ENCODE assay signal across 20 cellular contexts in the genomic region with DNA sequence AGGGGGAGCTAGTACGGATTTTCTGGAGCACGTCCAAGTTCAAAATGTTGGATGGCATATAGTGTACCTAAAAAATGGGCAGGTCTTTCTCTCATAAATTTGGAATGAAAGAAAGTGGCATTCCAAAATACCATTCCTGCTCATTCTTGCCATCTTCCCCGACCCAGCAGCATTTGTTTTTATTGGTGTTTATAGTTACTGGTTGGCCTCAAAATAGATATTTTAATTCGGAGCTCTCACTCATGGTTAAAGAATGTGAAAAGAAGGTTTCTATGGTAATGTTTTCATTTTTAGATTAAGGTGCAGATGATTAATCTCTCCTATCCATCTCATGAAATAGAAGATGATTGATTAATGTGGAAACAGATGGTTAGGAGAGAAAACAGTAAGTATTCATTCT.
A peak's percentile ranks its signal among the peaks of the same experiment; 100 is the strongest.
DNase-seq lines count a peak whose midpoint lies in the region; ATAC-seq and TF ChIP-seq lines count a peak whose summit lies in the region.
"Had no signal": no experiment of that assay in that cellular context is flagged by ENCODE, and none has a peak within 500 bp of the region (broad histone marks: within the 10 kb centered on the region; RNA-seq: fewer than 3 reads in every experiment).

No MANE protein-coding gene starts in this region.

- no peaks in the 10 kb centered on the region for H3K79me2 ChIP-seq in mammary epithelial cell (ENCODE audit: insufficient read depth, low read length)

- peak; percentile 27 for DNase-seq in mammary epithelial cell
- no peak for DNase-seq in breast epithelium (ENCODE audit: low spot score in 2 of 2)
- peak; percentile 75 for DNase-seq in LHCN-M2 (ENCODE audit: low read depth)
- no peak for DNase-seq in left colon
- no peak for DNase-seq in iPS-NIHi7 (ENCODE audit: extremely low spot score)
- DNase-seq in SJCRH30, result no peak
- DNase-seq: ACHN, GOT3, MM.1S, NCI-H1048, NCI-H1436, NCI-H187 treated with DMSO at 0.1 percent for 48 hours, NCI-H2227 treated with DMSO at 0.1 percent for 48 hours, NCI-H510A treated with DMSO at 0.1 percent for 48 hours, NCI-H748 treated with DMSO at 0.1 percent for 48 hours, SW 1271, T-helper 2 cell had no signal

- no peak overlapping the region for H3K4me2 ChIP-seq in mammary epithelial cell (ENCODE audit: insufficient read depth, low read depth, low read length)

- H3K9me3 ChIP-seq in mammary epithelial cell (replicated peaks; ENCODE audit: insufficient read depth, low read length) (no peaks in the 10 kb centered on the region), breast epithelium (no peaks in the 10 kb centered on the region), SJCRH30 (replicated peaks) (no peaks in the 10 kb centered on the region)

- TF ChIP-seq CTCF in mammary epithelial cell (conservative IDR thresholded peaks at IDR 0.05 in 1 of 2, IDR thresholded peaks at IDR 0.05 in 1 of 2; ENCODE audit: extremely low read depth in 1 of 2, insufficient read depth in 1 of 2, low read depth in 1 of 2, low read length in 2 of 2), result no peak
- TF ChIP-seq CTCF in breast epithelium (IDR thresholded peaks at IDR 0.05), result no peak

- no peak overlapping the region for H2AFZ ChIP-seq in mammary epithelial cell (ENCODE audit: low read depth, low read length)

- no peaks in the 10 kb centered on the region for H3K36me3 ChIP-seq in mammary epithelial cell (ENCODE audit: insufficient read depth, low read length)
- no peaks in the 10 kb centered on the region for H3K36me3 ChIP-seq in breast epithelium
- no peaks in the 10 kb centered on the region for H3K36me3 ChIP-seq in SJCRH30

- no TSS peak for BruUV-seq in mammary epithelial cell (replicated peaks; lab: Mats Ljungman, UMichigan)

- intact Hi-C loops in mammary epithelial cell (cut with micrococcal nuclease), result no loop called here
- intact Hi-C loops in breast epithelium (cut with DNase I; ENCODE audit: low total_unique reads), result loop anchor here (10.0 kb wide), 1 partner anchor 1474 kb away; no protein-coding TSS in a partner anchor
- intact Hi-C loops in left colon (cut with DNase I, micrococcal nuclease), result no loop called here

- WGBS in mammary epithelial cell (ENCODE audit: low coverage, missing lambda C conversion rate), result 28% methylated on average over 4 of the region's 4 CpGs

- no peak overlapping the region for H3K9ac ChIP-seq in mammary epithelial cell (ENCODE audit: insufficient read depth, low read length)

- no peak overlapping the region for H3K27ac ChIP-seq in mammary epithelial cell (ENCODE audit: insufficient read depth, low read depth, low read length)
- no peak overlapping the region for H3K27ac ChIP-seq in breast epithelium
- no peak overlapping the region for H3K27ac ChIP-seq in SJCRH30
- H3K27ac ChIP-seq: 22Rv1 had no signal

- CTCF ChIA-PET in mammary epithelial cell (lab: Charles Lee; ENCODE audit: low non-redundant PET), result no interaction called here

- in situ Hi-C loops in mammary epithelial cell (cut with MboI; ENCODE audit: low sequenced_read_pairs in 2 of 2), result no loop called here

- H3K4me3 ChIP-seq in mammary epithelial cell (replicated peaks in 1 of 3; ENCODE audit: insufficient read depth in 1 of 3, low read depth in 2 of 3, low read length in 3 of 3), result no peak overlapping the region
- no peak overlapping the region for H3K4me3 ChIP-seq in breast epithelium
- H3K4me3 ChIP-seq in SJCRH30, result no peak overlapping the region

- H4K20me1 ChIP-seq in mammary epithelial cell (ENCODE audit: insufficient read depth, low read length), result no peaks in the 10 kb centered on the region

- H3K27me3 ChIP-seq in mammary epithelial cell (ENCODE audit: insufficient read depth, low read length), result no peaks in the 10 kb centered on the region
- no peaks in the 10 kb centered on the region for H3K27me3 ChIP-seq in breast epithelium
- no peaks in the 10 kb centered on the region for H3K27me3 ChIP-seq in SJCRH30

- ATAC-seq in SK-N-SH treated with all-trans-retinoic acid at 6 μM for 48 hours (peak; percentile 76), left colon (no peak), HG03025 (IDR thresholded peaks at IDR 0.05; ENCODE audit: low FRiP score, unreplicated experiment) (no peak)

- no peak for TF ChIP-seq POLR2A in breast epithelium (IDR thresholded peaks at IDR 0.05)

- dilution Hi-C loops in mammary epithelial cell (cut with HindIII; ENCODE audit: low sequenced_read_pairs), result no loop called here

- H3K4me1 ChIP-seq in mammary epithelial cell (ENCODE audit: insufficient read depth, low read length) (no peaks in the 10 kb centered on the region), breast epithelium (no peaks in the 10 kb centered on the region), SJCRH30 (no peaks in the 10 kb centered on the region)

TF ChIP-seq in SK-N-SH treated with all-trans-retinoic acid at 6 μM for 48 hours, 23 proteins besides CTCF, POLR2A, EP300 and RAD21:
- no peak for TF ChIP-seq TCF4 (CRISPR knock-in tag; IDR thresholded peaks at IDR 0.05; ENCODE audit: borderline replicate concordance)
- TF ChIP-seq ISL1 (CRISPR knock-in tag; IDR thresholded peaks at IDR 0.05), result 0 out of 2 replicates have a peak, but pooled peaks have one; percentile 26

Comparison
In these comparisons a context has a peak if more than half of its experiments do, and no peak if none do; other contexts are left out.
1. DNase-seq: peak in mammary epithelial cell (single experiment) and LHCN-M2 (single experiment); none in breast epithelium (0 of 2), left colon (0 of 2), iPS-NIHi7 (single experiment) and SJCRH30 (0 of 2).